ENCODE assay signal across 1 cellular context in genomic region chr20:3767434-3768341, GRCh38.
TF ChIP-seq lines count a peak whose summit lies in the region.

Gene ADISSP (minus strand): TSS chr20:3767753. CDS start chr20:3760100, 7,653 bp downstream.

TF ChIP-seq in HepG2, 621 proteins besides CTCF, POLR2A, EP300 and RAD21 (continued from another document and continues in another):
- TF ChIP-seq ZNF280B (CRISPR knock-in tag; IDR thresholded peaks at IDR 0.05; ENCODE audit: borderline replicate concordance): peak; percentile 68; the same call in 1 of the 2 replicates
- TF ChIP-seq SNAPC2 (CRISPR knock-in tag; IDR thresholded peaks at IDR 0.05): peak; percentile 91
- TF ChIP-seq ZSCAN12 (CRISPR knock-in tag; IDR thresholded peaks at IDR 0.05): 0 out of 2 replicates have a peak, but pooled peaks have one; percentile 26
- TF ChIP-seq ZNF512 (CRISPR knock-in tag; IDR thresholded peaks at IDR 0.05): peak; percentile 78; the same call in 1 of the 2 replicates
- peak; percentile 65; the same call in 1 of the 2 replicates for TF ChIP-seq TEAD2 (CRISPR knock-in tag; IDR thresholded peaks at IDR 0.05)
- no peak for TF ChIP-seq TBL1XR1 (IDR thresholded peaks at IDR 0.05; ENCODE audit: borderline replicate concordance, low read length, partially characterized antibody)
- TF ChIP-seq, protein P1, sequence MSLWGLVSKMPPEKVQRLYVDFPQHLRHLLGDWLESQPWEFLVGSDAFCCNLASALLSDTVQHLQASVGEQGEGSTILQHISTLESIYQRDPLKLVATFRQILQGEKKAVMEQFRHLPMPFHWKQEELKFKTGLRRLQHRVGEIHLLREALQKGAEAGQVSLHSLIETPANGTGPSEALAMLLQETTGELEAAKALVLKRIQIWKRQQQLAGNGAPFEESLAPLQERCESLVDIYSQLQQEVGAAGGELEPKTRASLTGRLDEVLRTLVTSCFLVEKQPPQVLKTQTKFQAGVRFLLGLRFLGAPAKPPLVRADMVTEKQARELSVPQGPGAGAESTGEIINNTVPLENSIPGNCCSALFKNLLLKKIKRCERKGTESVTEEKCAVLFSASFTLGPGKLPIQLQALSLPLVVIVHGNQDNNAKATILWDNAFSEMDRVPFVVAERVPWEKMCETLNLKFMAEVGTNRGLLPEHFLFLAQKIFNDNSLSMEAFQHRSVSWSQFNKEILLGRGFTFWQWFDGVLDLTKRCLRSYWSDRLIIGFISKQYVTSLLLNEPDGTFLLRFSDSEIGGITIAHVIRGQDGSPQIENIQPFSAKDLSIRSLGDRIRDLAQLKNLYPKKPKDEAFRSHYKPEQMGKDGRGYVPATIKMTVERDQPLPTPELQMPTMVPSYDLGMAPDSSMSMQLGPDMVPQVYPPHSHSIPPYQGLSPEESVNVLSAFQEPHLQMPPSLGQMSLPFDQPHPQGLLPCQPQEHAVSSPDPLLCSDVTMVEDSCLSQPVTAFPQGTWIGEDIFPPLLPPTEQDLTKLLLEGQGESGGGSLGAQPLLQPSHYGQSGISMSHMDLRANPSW (CRISPR knock-in tag; IDR thresholded peaks at IDR 0.05; ENCODE audit: borderline replicate concordance): no peak
- peak; percentile 89 for TF ChIP-seq ZNF761 (CRISPR knock-in tag; conservative IDR thresholded peaks at IDR 0.05)
- TF ChIP-seq, protein P2, sequence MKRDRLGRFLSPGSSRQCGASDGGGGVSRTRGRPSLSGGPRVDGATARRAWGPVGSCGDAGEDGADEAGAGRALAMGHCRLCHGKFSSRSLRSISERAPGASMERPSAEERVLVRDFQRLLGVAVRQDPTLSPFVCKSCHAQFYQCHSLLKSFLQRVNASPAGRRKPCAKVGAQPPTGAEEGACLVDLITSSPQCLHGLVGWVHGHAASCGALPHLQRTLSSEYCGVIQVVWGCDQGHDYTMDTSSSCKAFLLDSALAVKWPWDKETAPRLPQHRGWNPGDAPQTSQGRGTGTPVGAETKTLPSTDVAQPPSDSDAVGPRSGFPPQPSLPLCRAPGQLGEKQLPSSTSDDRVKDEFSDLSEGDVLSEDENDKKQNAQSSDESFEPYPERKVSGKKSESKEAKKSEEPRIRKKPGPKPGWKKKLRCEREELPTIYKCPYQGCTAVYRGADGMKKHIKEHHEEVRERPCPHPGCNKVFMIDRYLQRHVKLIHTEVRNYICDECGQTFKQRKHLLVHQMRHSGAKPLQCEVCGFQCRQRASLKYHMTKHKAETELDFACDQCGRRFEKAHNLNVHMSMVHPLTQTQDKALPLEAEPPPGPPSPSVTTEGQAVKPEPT (CRISPR knock-in tag; IDR thresholded peaks at IDR 0.05; ENCODE audit: low read depth): no peak
- TF ChIP-seq ZNF737 (CRISPR knock-in tag; IDR thresholded peaks at IDR 0.05; ENCODE audit: borderline replicate concordance): no peak
- TF ChIP-seq, protein P3, sequence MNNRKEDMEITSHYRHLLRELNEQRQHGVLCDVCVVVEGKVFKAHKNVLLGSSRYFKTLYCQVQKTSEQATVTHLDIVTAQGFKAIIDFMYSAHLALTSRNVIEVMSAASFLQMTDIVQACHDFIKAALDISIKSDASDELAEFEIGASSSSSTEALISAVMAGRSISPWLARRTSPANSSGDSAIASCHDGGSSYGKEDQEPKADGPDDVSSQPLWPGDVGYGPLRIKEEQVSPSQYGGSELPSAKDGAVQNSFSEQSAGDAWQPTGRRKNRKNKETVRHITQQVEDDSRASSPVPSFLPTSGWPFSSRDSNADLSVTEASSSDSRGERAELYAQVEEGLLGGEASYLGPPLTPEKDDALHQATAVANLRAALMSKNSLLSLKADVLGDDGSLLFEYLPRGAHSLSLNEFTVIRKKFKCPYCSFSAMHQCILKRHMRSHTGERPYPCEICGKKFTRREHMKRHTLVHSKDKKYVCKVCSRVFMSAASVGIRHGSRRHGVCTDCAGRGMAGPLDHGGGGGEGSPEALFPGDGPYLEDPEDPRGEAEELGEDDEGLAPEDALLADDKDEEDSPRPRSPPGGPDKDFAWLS (CRISPR knock-in tag; IDR thresholded peaks at IDR 0.05; ENCODE audit: borderline replicate concordance): no peak
- peak; percentile 48 for TF ChIP-seq KDM3A (CRISPR knock-in tag; IDR thresholded peaks at IDR 0.05; ENCODE audit: low read depth)
- peak; percentile 71; the same call in 1 of the 2 replicates for TF ChIP-seq ZNF800 (CRISPR knock-in tag; IDR thresholded peaks at IDR 0.05)
- peak; percentile 87; the same call in 1 of the 2 replicates for TF ChIP-seq ZNF326 (CRISPR knock-in tag; IDR thresholded peaks at IDR 0.05; ENCODE audit: borderline replicate concordance)
- TF ChIP-seq ZNF24 (IDR thresholded peaks at IDR 0.05): no peak
- no peak; the same call in 1 of the 2 replicates for TF ChIP-seq MED1 (CRISPR knock-in tag; IDR thresholded peaks at IDR 0.05)
- TF ChIP-seq, protein P4, sequence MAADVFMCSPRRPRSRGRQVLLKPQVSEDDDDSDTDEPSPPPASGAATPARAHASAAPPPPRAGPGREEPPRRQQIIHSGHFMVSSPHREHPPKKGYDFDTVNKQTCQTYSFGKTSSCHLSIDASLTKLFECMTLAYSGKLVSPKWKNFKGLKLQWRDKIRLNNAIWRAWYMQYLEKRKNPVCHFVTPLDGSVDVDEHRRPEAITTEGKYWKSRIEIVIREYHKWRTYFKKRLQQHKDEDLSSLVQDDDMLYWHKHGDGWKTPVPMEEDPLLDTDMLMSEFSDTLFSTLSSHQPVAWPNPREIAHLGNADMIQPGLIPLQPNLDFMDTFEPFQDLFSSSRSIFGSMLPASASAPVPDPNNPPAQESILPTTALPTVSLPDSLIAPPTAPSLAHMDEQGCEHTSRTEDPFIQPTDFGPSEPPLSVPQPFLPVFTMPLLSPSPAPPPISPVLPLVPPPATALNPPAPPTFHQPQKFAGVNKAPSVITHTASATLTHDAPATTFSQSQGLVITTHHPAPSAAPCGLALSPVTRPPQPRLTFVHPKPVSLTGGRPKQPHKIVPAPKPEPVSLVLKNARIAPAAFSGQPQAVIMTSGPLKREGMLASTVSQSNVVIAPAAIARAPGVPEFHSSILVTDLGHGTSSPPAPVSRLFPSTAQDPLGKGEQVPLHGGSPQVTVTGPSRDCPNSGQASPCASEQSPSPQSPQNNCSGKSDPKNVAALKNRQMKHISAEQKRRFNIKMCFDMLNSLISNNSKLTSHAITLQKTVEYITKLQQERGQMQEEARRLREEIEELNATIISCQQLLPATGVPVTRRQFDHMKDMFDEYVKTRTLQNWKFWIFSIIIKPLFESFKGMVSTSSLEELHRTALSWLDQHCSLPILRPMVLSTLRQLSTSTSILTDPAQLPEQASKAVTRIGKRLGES (CRISPR knock-in tag; IDR thresholded peaks at IDR 0.05; ENCODE audit: borderline replicate concordance): no peak; the same call in 1 of the 2 replicates
- 0 out of 2 replicates have a peak, but pooled peaks have one; percentile 78 for TF ChIP-seq ZSCAN20 (CRISPR knock-in tag; IDR thresholded peaks at IDR 0.05; ENCODE audit: borderline replicate concordance)
- TF ChIP-seq KMT2A (CRISPR knock-in tag; IDR thresholded peaks at IDR 0.05): peak; percentile 62
- peak; percentile 62; the same call in 1 of the 2 replicates for TF ChIP-seq FOXP4 (CRISPR knock-in tag; IDR thresholded peaks at IDR 0.05)
- TF ChIP-seq HIC2 (CRISPR knock-in tag; IDR thresholded peaks at IDR 0.05; ENCODE audit: low read depth): peak; percentile 35; the same call in 1 of the 2 replicates
- TF ChIP-seq, protein P5, sequence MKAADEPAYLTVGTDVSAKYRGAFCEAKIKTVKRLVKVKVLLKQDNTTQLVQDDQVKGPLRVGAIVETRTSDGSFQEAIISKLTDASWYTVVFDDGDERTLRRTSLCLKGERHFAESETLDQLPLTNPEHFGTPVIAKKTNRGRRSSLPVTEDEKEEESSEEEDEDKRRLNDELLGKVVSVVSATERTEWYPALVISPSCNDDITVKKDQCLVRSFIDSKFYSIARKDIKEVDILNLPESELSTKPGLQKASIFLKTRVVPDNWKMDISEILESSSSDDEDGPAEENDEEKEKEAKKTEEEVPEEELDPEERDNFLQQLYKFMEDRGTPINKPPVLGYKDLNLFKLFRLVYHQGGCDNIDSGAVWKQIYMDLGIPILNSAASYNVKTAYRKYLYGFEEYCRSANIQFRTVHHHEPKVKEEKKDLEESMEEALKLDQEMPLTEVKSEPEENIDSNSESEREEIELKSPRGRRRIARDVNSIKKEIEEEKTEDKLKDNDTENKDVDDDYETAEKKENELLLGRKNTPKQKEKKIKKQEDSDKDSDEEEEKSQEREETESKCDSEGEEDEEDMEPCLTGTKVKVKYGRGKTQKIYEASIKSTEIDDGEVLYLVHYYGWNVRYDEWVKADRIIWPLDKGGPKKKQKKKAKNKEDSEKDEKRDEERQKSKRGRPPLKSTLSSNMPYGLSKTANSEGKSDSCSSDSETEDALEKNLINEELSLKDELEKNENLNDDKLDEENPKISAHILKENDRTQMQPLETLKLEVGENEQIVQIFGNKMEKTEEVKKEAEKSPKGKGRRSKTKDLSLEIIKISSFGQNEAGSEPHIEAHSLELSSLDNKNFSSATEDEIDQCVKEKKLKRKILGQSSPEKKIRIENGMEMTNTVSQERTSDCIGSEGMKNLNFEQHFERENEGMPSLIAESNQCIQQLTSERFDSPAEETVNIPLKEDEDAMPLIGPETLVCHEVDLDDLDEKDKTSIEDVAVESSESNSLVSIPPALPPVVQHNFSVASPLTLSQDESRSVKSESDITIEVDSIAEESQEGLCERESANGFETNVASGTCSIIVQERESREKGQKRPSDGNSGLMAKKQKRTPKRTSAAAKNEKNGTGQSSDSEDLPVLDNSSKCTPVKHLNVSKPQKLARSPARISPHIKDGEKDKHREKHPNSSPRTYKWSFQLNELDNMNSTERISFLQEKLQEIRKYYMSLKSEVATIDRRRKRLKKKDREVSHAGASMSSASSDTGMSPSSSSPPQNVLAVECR (CRISPR knock-in tag; IDR thresholded peaks at IDR 0.05; ENCODE audit: borderline replicate concordance): peak; percentile 99
- no peak; the same call in 1 of the 2 replicates for TF ChIP-seq HINFP (CRISPR knock-in tag; IDR thresholded peaks at IDR 0.05; ENCODE audit: low read depth)
